Comparison of ENCODE assay signal across 19 cellular contexts in the genomic region with DNA sequence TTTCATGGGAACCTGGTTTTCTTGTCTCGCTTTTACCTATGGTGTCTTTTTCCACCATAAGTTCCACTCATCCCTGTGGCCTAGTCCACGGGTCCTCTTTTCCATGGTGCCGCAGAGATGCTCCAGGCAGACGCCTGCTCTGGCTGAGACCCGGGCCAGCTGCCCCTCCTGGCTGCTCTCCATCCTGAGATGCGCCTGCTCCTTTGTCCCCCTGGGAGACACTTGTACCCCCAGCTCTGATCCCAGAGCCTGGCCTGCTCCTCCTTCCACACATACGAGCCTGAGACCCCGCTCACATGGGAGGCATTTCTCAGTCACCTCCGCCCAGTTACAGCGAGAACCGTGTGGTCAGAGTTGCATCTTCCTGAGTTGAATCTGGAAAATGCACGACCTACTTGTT. TPM values are rescaled to one million over a fixed set of nuclear protein-coding genes. Genes with fewer than 3 reads are reported as not detected.
DNase-seq lines count a peak whose midpoint lies in the region; ATAC-seq, FAIRE-seq and TF ChIP-seq lines count a peak whose summit lies in the region.
"Had no signal": no experiment of that assay in that cellular context is flagged by ENCODE, and none has a peak within 500 bp of the region (broad histone marks: within the 10 kb centered on the region; RNA-seq: fewer than 3 reads in every experiment).

No MANE protein-coding gene starts in this region.

- no peaks in the 10 kb centered on the region for H3K27me3 Mint-ChIP-seq in activated CD8-positive, alpha-beta memory T cell treated with anti-CD3 and anti-CD28 coated beads, Interleukin-2, amount 10 ng/mL, durations not matched to agents 7 days and 5 days
- H3K27me3 Mint-ChIP-seq in CD4-positive, alpha-beta T cell: no peaks in the 10 kb centered on the region

- H3K4me1 ChIP-seq in GM12878 (ENCODE audit: control insufficient read depth, insufficient read depth, low read length): no peaks in the 10 kb centered on the region
- H3K4me1 ChIP-seq: SJSA1 had no signal

- 0 out of 2 replicates have a peak, but pooled peaks have one; percentile 9 for TF ChIP-seq POLR2A in GM12878 (IDR thresholded peaks at IDR 0.05; ENCODE audit: low read depth, low read length)

- no peak overlapping the region for H3K27ac Mint-ChIP-seq in activated CD8-positive, alpha-beta memory T cell treated with anti-CD3 and anti-CD28 coated beads, Interleukin-2, amount 10 ng/mL, durations not matched to agents 7 days and 5 days
- H3K27ac Mint-ChIP-seq in CD4-positive, alpha-beta T cell: peak overlapping the region; percentile 57

- CTCF ChIA-PET in activated CD8-positive, alpha-beta memory T cell treated with anti-CD3 and anti-CD28 coated beads, Interleukin-2, amount 10 ng/mL, durations not matched to agents 7 days and 5 days (lab: Charles Lee): no interaction called here
- CTCF ChIA-PET in CD4-positive, alpha-beta T cell (lab: Charles Lee): interaction anchor here (0.7 kb wide), 1 partner anchor 45 kb away, joined by 4 read pairs; no protein-coding TSS in a partner anchor
- CTCF ChIA-PET in GM12878 (lab: Yijun Ruan, JAX): no interaction called here

- in situ Hi-C loops in GM12878 (cut with MboI): loop anchor here (5.0 kb wide), 1 partner anchor 139 kb away; no protein-coding TSS in a partner anchor

- no TSS peak for BruUV-seq in GM12878 (replicated peaks; lab: Mats Ljungman, UMichigan)

- H3K36me3 Mint-ChIP-seq in activated CD8-positive, alpha-beta memory T cell treated with anti-CD3 and anti-CD28 coated beads, Interleukin-2, amount 10 ng/mL, durations not matched to agents 7 days and 5 days: peaks cover 6% of the 10 kb centered on the region
- peaks cover 56% of the 10 kb centered on the region for H3K36me3 Mint-ChIP-seq in CD4-positive, alpha-beta T cell (ENCODE audit: low read depth)

- H3K4me2 ChIP-seq in GM12878 (ENCODE audit: control insufficient read depth, insufficient read depth): no peak overlapping the region

- no peak overlapping the region for H3K27ac ChIP-seq in CD4-positive, alpha-beta T cell (ENCODE audit: low read depth, low read length)
- H3K27ac ChIP-seq in GM12878 (ENCODE audit: control insufficient read depth, insufficient read depth) (no peak overlapping the region), coronary artery (no peak overlapping the region)
- H3K27ac ChIP-seq: GM23248, SJSA1 had no signal

- H3K4me3 ChIP-seq in GM12878: no peak overlapping the region
- H3K4me3 ChIP-seq in coronary artery: no peak overlapping the region
- H3K4me3 ChIP-seq: GM23248, SJSA1 had no signal

- no peak overlapping the region for H2AFZ ChIP-seq in GM12878 (ENCODE audit: control insufficient read depth, low read depth, low read length)
- H2AFZ ChIP-seq: GM23248 had no signal

- H4K20me1 ChIP-seq in GM12878 (ENCODE audit: control insufficient read depth, insufficient read depth): peaks cover 3% of the 10 kb centered on the region; the same call in 1 of the 2 replicates

- no peak for ATAC-seq in activated CD8-positive, alpha-beta memory T cell treated with anti-CD3 and anti-CD28 coated beads, Interleukin-2, amount 10 ng/mL, durations not matched to agents 7 days and 5 days
- ATAC-seq in CD4-positive, alpha-beta T cell (ENCODE audit: poor library complexity): no peak
- no peak for ATAC-seq in GM12878

- H3K9me3 Mint-ChIP-seq in activated CD8-positive, alpha-beta memory T cell treated with anti-CD3 and anti-CD28 coated beads, Interleukin-2, amount 10 ng/mL, durations not matched to agents 7 days and 5 days (ENCODE audit: low read depth): no peaks in the 10 kb centered on the region
- no peaks in the 10 kb centered on the region for H3K9me3 Mint-ChIP-seq in CD4-positive, alpha-beta T cell

- TF ChIP-seq CTCF in CD4-positive, alpha-beta T cell (IDR thresholded peaks at IDR 0.05): no peak
- TF ChIP-seq CTCF in GM12878 (IDR thresholded peaks at IDR 0.05 in 2 of 3, conservative IDR thresholded peaks at IDR 0.05 in 1 of 3; ENCODE audit: control insufficient read depth in 2 of 3, extremely low read depth in 1 of 3, insufficient read depth in 1 of 3, low read depth in 3 of 3, low read length in 3 of 3): no peak
- TF ChIP-seq CTCF in coronary artery (IDR thresholded peaks at IDR 0.05): no peak

- POLR2A ChIA-PET in CD4-positive, alpha-beta T cell (lab: Charles Lee): no interaction called here
- POLR2A ChIA-PET in GM12878 (lab: Charles Lee): no interaction called here

- no peak for TF ChIP-seq EP300 in GM12878 (IDR thresholded peaks at IDR 0.05; ENCODE audit: borderline replicate concordance in 1 of 2, control insufficient read depth in 1 of 2, low read depth in 2 of 2, low read length in 2 of 2)

- 96% methylated on average over 12 of the region's 12 CpGs for WGBS in GM12878 (ENCODE audit: insufficient coverage, insufficient replicate concordance, low lambda C conversion rate, missing lambda C conversion rate)

- peak; percentile 18 for DNase-seq in activated CD8-positive, alpha-beta memory T cell treated with anti-CD3 and anti-CD28 coated beads, Interleukin-2, amount 10 ng/mL, durations not matched to agents 7 days and 5 days
- no peak for DNase-seq in activated CD8-positive, alpha-beta memory T cell treated with anti-CD3 and anti-CD28 coated beads, Interleukin-2, amount 50 U/mL, for 4 hours
- DNase-seq in CD4-positive, alpha-beta T cell: no peak
- DNase-seq in GM12878 (ENCODE audit: low read depth, low spot score) (no peak), retina (peak; percentile 32), NCI-H1694 treated with DMSO at 0.1 percent for 48 hours (lab: John Stamatoyannopoulos, UW) (no peak), coronary artery (ENCODE audit: low spot score) (no peak), KG1 (lab: John Stamatoyannopoulos, UW) (no peak)
- DNase-seq: C1 segment of cervical spinal cord, COR-L47, DMS53, GM23248, NCI-H1417 treated with DMSO at 0.1 percent for 48 hours, NCI-H2029, NCI-H510A treated with DMSO at 0.1 percent for 48 hours, NCI-H82 had no signal

- H3K27me3 ChIP-seq in CD4-positive, alpha-beta T cell (ENCODE audit: control insufficient read depth, insufficient read depth, low read length): no peaks in the 10 kb centered on the region
- no peaks in the 10 kb centered on the region for H3K27me3 ChIP-seq in GM12878 (replicated peaks in 1 of 2; ENCODE audit: control insufficient read depth in 2 of 2, insufficient read depth in 2 of 2, low read length in 1 of 2)
- H3K27me3 ChIP-seq: SJSA1 had no signal

- no peaks in the 10 kb centered on the region for H3K79me2 ChIP-seq in GM12878 (ENCODE audit: control insufficient read depth, insufficient read depth, low read length)

- H3K4me1 Mint-ChIP-seq in activated CD8-positive, alpha-beta memory T cell treated with anti-CD3 and anti-CD28 coated beads, Interleukin-2, amount 10 ng/mL, durations not matched to agents 7 days and 5 days: no peaks in the 10 kb centered on the region
- H3K4me1 Mint-ChIP-seq in CD4-positive, alpha-beta T cell (ENCODE audit: low read depth): peaks cover 5% of the 10 kb centered on the region

- H3K36me3 ChIP-seq in GM12878 (ENCODE audit: control insufficient read depth in 2 of 2, insufficient read depth in 2 of 2, low read length in 1 of 2): peaks cover 19 to 23% of the 10 kb centered on the region in 2 experiments
- H3K36me3 ChIP-seq: SJSA1 had no signal

- RAD21 ChIA-PET in GM12878 (lab: Charles Lee; ENCODE audit: unreplicated experiment): no interaction called here

- FAIRE-seq in GM12878 (lab: Jason Lieb, UNC): no peak
- FAIRE-seq: A204.1, GM18507 had no signal

- SMC1A ChIA-PET in GM12878 (lab: Charles Lee; ENCODE audit: uncharacterized antibody, unreplicated experiment): no interaction called here

- H3K9me3 ChIP-seq in CD4-positive, alpha-beta T cell (ENCODE audit: control insufficient read depth, low read length): no peaks in the 10 kb centered on the region
- no peaks in the 10 kb centered on the region for H3K9me3 ChIP-seq in GM12878 (replicated peaks; ENCODE audit: control insufficient read depth, insufficient read depth, low read length)
- H3K9me3 ChIP-seq: SJSA1 had no signal

- intact Hi-C loops in CD4-positive, alpha-beta T cell (cut with DNase I, micrococcal nuclease): no loop called here
- intact Hi-C loops in GM12878 (cut with micrococcal nuclease; ENCODE audit: unreplicated experiment): no loop called here

- no peak for TF ChIP-seq RAD21 in GM12878 (IDR thresholded peaks at IDR 0.05; ENCODE audit: insufficient read depth, low read depth, low read length)

- H3K4me3 Mint-ChIP-seq in activated CD8-positive, alpha-beta memory T cell treated with anti-CD3 and anti-CD28 coated beads, Interleukin-2, amount 10 ng/mL, durations not matched to agents 7 days and 5 days: no peak overlapping the region
- H3K4me3 Mint-ChIP-seq in CD4-positive, alpha-beta T cell: no peak overlapping the region

- H3K9ac ChIP-seq in GM12878 (ENCODE audit: control insufficient read depth, insufficient read depth, low read length): no peak overlapping the region
- H3K9ac ChIP-seq: GM23248 had no signal

TF ChIP-seq in GM12878, 131 proteins besides CTCF, POLR2A, EP300 and RAD21 (continues in another document):
- TF ChIP-seq NRF1 (conservative IDR thresholded peaks at IDR 0.05; ENCODE audit: low read depth, low read length): no peak

RNA-seq across cellular contexts. Expression of a gene that starts 29.6 kb away (rescaled TPM):
- total RNA-seq in activated CD8-positive, alpha-beta memory T cell treated with anti-CD3 and anti-CD28 coated beads, Interleukin-2, amount 10 ng/mL, durations not matched to agents 7 days and 5 days: 10 to 100 TPM; 28.8 to 46.6 TPM
- total RNA-seq in CD4-positive, alpha-beta T cell: 100 to 1,000 TPM; 164 to 165 TPM
- 778 and 864 TPM in 2 replicates for total RNA-seq in GM12878 (2013; cell fraction: nucleolus; rRNA removed)
- total RNA-seq in GM12878 (2014; rRNA removed): 76.4 and 78.7 TPM in 2 replicates
- 40.3 and 41.7 TPM in 2 replicates for total RNA-seq in GM12878 (2014; rRNA removed; fragmentation: Illumina TruSeq; extraction: Trizol)
- total RNA-seq in GM12878 (2021): 62.1 and 62.9 TPM in 2 replicates
- 161 TPM for polyA plus RNA-seq in GM12878 (2011; ENCODE audit: low read depth)
- 219 and 225 TPM in 2 replicates for polyA plus RNA-seq in GM12878 (2011; rRNA removed)
- 185 and 191 TPM in 2 replicates for polyA plus RNA-seq in GM12878 (2011; cell fraction: cytosol; rRNA removed)
- 230 and 250 TPM in 2 replicates for polyA plus RNA-seq in GM12878 (2011; cell fraction: nucleus; rRNA removed)
- polyA plus RNA-seq in GM12878 (2012): 229 and 240 TPM in 2 replicates
- 42.6 and 48.4 TPM in 2 replicates for polyA plus RNA-seq in GM12878 (2014; fragmentation: Illumina TruSeq; extraction: Trizol)
- polyA plus RNA-seq in GM12878 (2014; fragmentation: Nextera tagmentation; extraction: Ambion mirVana): 10 to 100 TPM in 1 of 2 experiments, 1 to 10 TPM in 1; 5.5 to 17.8 TPM
- 72.0 and 83.6 TPM in 2 replicates for polyA plus RNA-seq in GM12878 (2014; rRNA removed)
- polyA plus RNA-seq in GM12878 (2016; fragmentation: Nextera tagmentation; extraction: Ambion mirVana): 10 to 100 TPM; 42.7 to 51.9 TPM
- polyA minus RNA-seq in GM12878 (2011; rRNA and poly(A)+ RNA removed): 130 and 135 TPM in 2 replicates
- 49.0 and 51.5 TPM in 2 replicates for polyA minus RNA-seq in GM12878 (2011; cell fraction: cytosol; rRNA and poly(A)+ RNA removed)
- 54.8 and 76.5 TPM in 2 replicates for polyA minus RNA-seq in GM12878 (2011; cell fraction: nucleus; rRNA and poly(A)+ RNA removed)

Comparison
In these comparisons a context has a peak if more than half of its experiments do, and no peak if none do; other contexts are left out.
1. DNase-seq: peak in activated CD8-positive, alpha-beta memory T cell treated with anti-CD3 and anti-CD28 coated beads, Interleukin-2, amount 10 ng/mL, durations not matched to agents 7 days and 5 days (single experiment) and retina (single experiment); none in activated CD8-positive, alpha-beta memory T cell treated with anti-CD3 and anti-CD28 coated beads, Interleukin-2, amount 50 U/mL, for 4 hours (single experiment), CD4-positive, alpha-beta T cell (0 of 10), GM12878 (single experiment), NCI-H1694 treated with DMSO at 0.1 percent for 48 hours (single experiment), coronary artery (single experiment) and KG1 (single experiment).